1 cellular context compared by ENCODE assay signal in the genomic region with DNA sequence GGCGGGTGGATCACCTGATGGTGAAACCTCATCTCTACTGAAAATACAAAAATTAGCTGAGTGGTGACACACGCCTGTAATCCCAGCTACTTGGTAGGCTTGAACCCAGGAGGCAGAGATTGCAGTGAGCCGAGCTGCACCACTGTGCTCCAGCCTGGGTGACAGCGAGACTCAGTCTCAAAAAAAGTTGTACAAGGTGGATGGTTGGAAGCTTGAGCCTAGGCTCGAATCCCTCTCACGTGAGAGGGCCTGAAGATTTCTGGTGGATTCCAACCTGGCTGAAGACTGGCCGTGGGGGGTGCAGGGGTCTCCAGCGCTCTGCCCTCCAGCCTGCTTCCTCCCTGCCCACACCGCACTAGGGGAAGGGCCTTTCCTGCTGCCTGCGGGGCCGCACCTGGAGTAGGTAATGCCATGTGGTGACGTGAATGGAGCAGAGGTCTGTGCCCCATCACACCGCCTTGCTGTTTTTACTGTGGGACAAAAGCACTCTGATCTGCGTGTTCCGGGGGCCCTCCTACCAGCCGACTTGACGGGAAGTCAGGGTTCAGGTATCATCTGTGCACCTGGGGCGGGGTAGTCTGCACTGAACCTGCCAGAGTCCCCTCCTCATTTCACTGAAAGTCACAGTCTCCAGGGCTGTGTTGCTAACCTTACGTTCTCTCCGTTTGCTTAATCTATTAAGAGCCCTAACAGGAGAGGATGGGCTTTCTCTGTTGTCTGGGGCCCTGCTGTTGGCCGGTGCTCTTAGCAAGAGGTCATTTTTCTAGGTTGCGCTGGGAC.
A peak's percentile ranks its signal among the peaks of the same experiment; 100 is the strongest.
TF ChIP-seq lines count a peak whose summit lies in the region.

No MANE protein-coding gene starts in this region.

TF ChIP-seq in HepG2, 621 proteins besides CTCF, POLR2A, EP300 and RAD21 (continued from another document and continues in another):
- TF ChIP-seq, protein P1, sequence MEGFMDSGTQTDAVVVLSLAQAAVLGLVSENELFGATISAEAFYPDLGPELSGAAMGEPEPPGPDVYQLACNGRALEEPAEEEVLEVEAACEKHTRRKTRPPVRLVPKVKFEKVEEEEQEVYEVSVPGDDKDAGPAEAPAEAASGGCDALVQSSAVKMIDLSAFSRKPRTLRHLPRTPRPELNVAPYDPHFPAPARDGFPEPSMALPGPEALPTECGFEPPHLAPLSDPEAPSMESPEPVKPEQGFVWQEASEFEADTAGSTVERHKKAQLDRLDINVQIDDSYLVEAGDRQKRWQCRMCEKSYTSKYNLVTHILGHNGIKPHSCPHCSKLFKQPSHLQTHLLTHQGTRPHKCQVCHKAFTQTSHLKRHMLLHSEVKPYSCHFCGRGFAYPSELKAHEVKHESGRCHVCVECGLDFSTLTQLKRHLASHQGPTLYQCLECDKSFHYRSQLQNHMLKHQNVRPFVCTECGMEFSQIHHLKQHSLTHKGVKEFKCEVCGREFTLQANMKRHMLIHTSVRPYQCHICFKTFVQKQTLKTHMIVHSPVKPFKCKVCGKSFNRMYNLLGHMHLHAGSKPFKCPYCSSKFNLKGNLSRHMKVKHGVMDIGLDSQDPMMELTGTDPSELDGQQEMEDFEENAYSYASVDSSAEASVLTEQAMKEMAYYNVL (CRISPR knock-in tag; IDR thresholded peaks at IDR 0.05; ENCODE audit: borderline replicate concordance), result peak; percentile 32; the same call in 1 of the 2 replicates
- no peak for TF ChIP-seq SRSF4 (IDR thresholded peaks at IDR 0.05; ENCODE audit: low read depth, low read length, poor library complexity, severe bottlenecking)
- no peak for TF ChIP-seq ZNF724P (CRISPR knock-in tag; IDR thresholded peaks at IDR 0.05; ENCODE audit: borderline replicate concordance)
- no peak for TF ChIP-seq FIP1L1 (IDR thresholded peaks at IDR 0.05; ENCODE audit: borderline replicate concordance, insufficient read depth, low read depth, low read length)
- no peak for TF ChIP-seq PITX1 (CRISPR knock-in tag; IDR thresholded peaks at IDR 0.05)
- TF ChIP-seq HES4 (CRISPR knock-in tag; IDR thresholded peaks at IDR 0.05; ENCODE audit: borderline replicate concordance), result 0 out of 2 replicates have a peak, but pooled peaks have one; percentile 21
- TF ChIP-seq, protein P2, sequence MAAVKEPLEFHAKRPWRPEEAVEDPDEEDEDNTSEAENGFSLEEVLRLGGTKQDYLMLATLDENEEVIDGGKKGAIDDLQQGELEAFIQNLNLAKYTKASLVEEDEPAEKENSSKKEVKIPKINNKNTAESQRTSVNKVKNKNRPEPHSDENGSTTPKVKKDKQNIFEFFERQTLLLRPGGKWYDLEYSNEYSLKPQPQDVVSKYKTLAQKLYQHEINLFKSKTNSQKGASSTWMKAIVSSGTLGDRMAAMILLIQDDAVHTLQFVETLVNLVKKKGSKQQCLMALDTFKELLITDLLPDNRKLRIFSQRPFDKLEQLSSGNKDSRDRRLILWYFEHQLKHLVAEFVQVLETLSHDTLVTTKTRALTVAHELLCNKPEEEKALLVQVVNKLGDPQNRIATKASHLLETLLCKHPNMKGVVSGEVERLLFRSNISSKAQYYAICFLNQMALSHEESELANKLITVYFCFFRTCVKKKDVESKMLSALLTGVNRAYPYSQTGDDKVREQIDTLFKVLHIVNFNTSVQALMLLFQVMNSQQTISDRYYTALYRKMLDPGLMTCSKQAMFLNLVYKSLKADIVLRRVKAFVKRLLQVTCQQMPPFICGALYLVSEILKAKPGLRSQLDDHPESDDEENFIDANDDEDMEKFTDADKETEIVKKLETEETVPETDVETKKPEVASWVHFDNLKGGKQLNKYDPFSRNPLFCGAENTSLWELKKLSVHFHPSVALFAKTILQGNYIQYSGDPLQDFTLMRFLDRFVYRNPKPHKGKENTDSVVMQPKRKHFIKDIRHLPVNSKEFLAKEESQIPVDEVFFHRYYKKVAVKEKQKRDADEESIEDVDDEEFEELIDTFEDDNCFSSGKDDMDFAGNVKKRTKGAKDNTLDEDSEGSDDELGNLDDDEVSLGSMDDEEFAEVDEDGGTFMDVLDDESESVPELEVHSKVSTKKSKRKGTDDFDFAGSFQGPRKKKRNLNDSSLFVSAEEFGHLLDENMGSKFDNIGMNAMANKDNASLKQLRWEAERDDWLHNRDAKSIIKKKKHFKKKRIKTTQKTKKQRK (IDR thresholded peaks at IDR 0.05; ENCODE audit: low read length), result no peak
- TF ChIP-seq, protein P3, sequence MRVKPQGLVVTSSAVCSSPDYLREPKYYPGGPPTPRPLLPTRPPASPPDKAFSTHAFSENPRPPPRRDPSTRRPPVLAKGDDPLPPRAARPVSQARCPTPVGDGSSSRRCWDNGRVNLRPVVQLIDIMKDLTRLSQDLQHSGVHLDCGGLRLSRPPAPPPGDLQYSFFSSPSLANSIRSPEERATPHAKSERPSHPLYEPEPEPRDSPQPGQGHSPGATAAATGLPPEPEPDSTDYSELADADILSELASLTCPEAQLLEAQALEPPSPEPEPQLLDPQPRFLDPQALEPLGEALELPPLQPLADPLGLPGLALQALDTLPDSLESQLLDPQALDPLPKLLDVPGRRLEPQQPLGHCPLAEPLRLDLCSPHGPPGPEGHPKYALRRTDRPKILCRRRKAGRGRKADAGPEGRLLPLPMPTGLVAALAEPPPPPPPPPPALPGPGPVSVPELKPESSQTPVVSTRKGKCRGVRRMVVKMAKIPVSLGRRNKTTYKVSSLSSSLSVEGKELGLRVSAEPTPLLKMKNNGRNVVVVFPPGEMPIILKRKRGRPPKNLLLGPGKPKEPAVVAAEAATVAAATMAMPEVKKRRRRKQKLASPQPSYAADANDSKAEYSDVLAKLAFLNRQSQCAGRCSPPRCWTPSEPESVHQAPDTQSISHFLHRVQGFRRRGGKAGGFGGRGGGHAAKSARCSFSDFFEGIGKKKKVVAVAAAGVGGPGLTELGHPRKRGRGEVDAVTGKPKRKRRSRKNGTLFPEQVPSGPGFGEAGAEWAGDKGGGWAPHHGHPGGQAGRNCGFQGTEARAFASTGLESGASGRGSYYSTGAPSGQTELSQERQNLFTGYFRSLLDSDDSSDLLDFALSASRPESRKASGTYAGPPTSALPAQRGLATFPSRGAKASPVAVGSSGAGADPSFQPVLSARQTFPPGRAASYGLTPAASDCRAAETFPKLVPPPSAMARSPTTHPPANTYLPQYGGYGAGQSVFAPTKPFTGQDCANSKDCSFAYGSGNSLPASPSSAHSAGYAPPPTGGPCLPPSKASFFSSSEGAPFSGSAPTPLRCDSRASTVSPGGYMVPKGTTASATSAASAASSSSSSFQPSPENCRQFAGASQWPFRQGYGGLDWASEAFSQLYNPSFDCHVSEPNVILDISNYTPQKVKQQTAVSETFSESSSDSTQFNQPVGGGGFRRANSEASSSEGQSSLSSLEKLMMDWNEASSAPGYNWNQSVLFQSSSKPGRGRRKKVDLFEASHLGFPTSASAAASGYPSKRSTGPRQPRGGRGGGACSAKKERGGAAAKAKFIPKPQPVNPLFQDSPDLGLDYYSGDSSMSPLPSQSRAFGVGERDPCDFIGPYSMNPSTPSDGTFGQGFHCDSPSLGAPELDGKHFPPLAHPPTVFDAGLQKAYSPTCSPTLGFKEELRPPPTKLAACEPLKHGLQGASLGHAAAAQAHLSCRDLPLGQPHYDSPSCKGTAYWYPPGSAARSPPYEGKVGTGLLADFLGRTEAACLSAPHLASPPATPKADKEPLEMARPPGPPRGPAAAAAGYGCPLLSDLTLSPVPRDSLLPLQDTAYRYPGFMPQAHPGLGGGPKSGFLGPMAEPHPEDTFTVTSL (CRISPR knock-in tag; IDR thresholded peaks at IDR 0.05; ENCODE audit: borderline replicate concordance), result no peak
- TF ChIP-seq ZBTB3 (CRISPR knock-in tag; IDR thresholded peaks at IDR 0.05; ENCODE audit: borderline replicate concordance, low read depth), result 0 out of 2 replicates have a peak, but pooled peaks have one; percentile 26
- peak; percentile 45; the same call in 1 of the 2 replicates for TF ChIP-seq TOPORS (CRISPR knock-in tag; IDR thresholded peaks at IDR 0.05)
- no peak for TF ChIP-seq SYNCRIP (IDR thresholded peaks at IDR 0.05; ENCODE audit: insufficient read depth, low read depth, low read length)
- TF ChIP-seq ZNF772 (CRISPR knock-in tag; IDR thresholded peaks at IDR 0.05), result no peak
- no peak for TF ChIP-seq ZNF530 (CRISPR knock-in tag; IDR thresholded peaks at IDR 0.05; ENCODE audit: low read depth)
- TF ChIP-seq, protein P4, sequence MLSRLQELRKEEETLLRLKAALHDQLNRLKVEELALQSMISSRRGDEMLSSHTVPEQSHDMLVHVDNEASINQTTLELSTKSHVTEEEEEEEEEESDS (CRISPR knock-in tag; IDR thresholded peaks at IDR 0.05; ENCODE audit: borderline replicate concordance), result 0 out of 2 replicates have a peak, but pooled peaks have one; percentile 53
- 0 out of 2 replicates have a peak, but pooled peaks have one; percentile 13 for TF ChIP-seq JUN (CRISPR knock-in tag; IDR thresholded peaks at IDR 0.05)
- TF ChIP-seq, protein P5, sequence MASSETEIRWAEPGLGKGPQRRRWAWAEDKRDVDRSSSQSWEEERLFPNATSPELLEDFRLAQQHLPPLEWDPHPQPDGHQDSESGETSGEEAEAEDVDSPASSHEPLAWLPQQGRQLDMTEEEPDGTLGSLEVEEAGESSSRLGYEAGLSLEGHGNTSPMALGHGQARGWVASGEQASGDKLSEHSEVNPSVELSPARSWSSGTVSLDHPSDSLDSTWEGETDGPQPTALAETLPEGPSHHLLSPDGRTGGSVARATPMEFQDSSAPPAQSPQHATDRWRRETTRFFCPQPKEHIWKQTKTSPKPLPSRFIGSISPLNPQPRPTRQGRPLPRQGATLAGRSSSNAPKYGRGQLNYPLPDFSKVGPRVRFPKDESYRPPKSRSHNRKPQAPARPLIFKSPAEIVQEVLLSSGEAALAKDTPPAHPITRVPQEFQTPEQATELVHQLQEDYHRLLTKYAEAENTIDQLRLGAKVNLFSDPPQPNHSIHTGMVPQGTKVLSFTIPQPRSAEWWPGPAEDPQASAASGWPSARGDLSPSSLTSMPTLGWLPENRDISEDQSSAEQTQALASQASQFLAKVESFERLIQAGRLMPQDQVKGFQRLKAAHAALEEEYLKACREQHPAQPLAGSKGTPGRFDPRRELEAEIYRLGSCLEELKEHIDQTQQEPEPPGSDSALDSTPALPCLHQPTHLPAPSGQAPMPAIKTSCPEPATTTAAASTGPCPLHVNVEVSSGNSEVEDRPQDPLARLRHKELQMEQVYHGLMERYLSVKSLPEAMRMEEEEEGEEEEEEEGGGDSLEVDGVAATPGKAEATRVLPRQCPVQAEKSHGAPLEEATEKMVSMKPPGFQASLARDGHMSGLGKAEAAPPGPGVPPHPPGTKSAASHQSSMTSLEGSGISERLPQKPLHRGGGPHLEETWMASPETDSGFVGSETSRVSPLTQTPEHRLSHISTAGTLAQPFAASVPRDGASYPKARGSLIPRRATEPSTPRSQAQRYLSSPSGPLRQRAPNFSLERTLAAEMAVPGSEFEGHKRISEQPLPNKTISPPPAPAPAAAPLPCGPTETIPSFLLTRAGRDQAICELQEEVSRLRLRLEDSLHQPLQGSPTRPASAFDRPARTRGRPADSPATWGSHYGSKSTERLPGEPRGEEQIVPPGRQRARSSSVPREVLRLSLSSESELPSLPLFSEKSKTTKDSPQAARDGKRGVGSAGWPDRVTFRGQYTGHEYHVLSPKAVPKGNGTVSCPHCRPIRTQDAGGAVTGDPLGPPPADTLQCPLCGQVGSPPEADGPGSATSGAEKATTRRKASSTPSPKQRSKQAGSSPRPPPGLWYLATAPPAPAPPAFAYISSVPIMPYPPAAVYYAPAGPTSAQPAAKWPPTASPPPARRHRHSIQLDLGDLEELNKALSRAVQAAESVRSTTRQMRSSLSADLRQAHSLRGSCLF (CRISPR knock-in tag; IDR thresholded peaks at IDR 0.05; ENCODE audit: borderline replicate concordance), result no peak
- TF ChIP-seq TSC22D2 (CRISPR knock-in tag; IDR thresholded peaks at IDR 0.05; ENCODE audit: borderline replicate concordance), result no peak
- TF ChIP-seq ZNF12 (CRISPR knock-in tag; IDR thresholded peaks at IDR 0.05), result no peak
- no peak for TF ChIP-seq ZNF101 (CRISPR knock-in tag; IDR thresholded peaks at IDR 0.05; ENCODE audit: borderline replicate concordance, low read depth)
- TF ChIP-seq, protein P6, sequence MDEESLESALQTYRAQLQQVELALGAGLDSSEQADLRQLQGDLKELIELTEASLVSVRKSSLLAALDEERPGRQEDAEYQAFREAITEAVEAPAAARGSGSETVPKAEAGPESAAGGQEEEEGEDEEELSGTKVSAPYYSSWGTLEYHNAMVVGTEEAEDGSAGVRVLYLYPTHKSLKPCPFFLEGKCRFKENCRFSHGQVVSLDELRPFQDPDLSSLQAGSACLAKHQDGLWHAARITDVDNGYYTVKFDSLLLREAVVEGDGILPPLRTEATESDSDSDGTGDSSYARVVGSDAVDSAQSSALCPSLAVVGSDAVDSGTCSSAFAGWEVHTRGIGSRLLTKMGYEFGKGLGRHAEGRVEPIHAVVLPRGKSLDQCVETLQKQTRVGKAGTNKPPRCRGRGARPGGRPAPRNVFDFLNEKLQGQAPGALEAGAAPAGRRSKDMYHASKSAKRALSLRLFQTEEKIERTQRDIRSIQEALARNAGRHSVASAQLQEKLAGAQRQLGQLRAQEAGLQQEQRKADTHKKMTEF (CRISPR knock-in tag; IDR thresholded peaks at IDR 0.05), result no peak
